ENCODE assay signal across 8 cellular contexts in the genomic region with DNA sequence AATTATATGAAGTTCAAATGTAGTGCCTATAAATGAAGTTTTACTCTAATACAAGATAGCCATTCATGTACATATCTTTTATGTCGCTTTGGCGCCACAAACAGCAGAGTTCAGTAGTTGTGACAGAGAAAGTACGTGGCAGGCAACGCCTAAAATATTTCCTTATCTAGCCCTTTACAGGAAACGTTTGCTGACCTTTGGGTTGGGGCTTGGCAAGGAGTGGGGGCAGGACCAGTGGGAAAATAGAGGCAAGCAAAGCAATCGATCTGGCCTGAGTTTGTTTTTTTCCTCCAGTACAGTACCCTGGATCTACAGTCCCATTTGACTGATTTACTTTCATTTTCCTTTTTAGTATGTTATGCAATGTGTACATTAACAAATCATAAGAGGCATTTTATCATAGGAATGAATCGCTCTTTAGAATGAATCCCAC. TPM values are rescaled to one million over a fixed set of nuclear protein-coding genes. Genes with fewer than 3 reads are reported as not detected.
A peak's percentile ranks its signal among the peaks of the same experiment; 100 is the strongest.
DNase-seq lines count a peak whose midpoint lies in the region; ATAC-seq, FAIRE-seq and TF ChIP-seq lines count a peak whose summit lies in the region.

No MANE protein-coding gene starts in this region.

- H3K27me3 Mint-ChIP-seq in activated naive CD4-positive, alpha-beta T cell treated with anti-CD3 and anti-CD28 coated beads, Interleukin-2, amount 50 U/mL, for 24 hours, result no peaks in the 10 kb centered on the region

- peak; percentile 62 for FAIRE-seq in H54 (lab: Jason Lieb, UNC)

- no peaks in the 10 kb centered on the region for H3K36me3 Mint-ChIP-seq in activated naive CD4-positive, alpha-beta T cell treated with anti-CD3 and anti-CD28 coated beads, Interleukin-2, amount 50 U/mL, for 24 hours

- H3K9me3 ChIP-seq in Karpas-422 (ENCODE audit: low read length) (no peaks in the 10 kb centered on the region), left lung (no peaks in the 10 kb centered on the region)

- no peak overlapping the region for H2AFZ ChIP-seq in Karpas-422 (ENCODE audit: low read length)

- H3K9me2 ChIP-seq in Karpas-422 (replicated peaks; ENCODE audit: insufficient read depth, low read length), result no peaks in the 10 kb centered on the region

- no peak for TF ChIP-seq CTCF in left lung (IDR thresholded peaks at IDR 0.05)

- H3K4me1 ChIP-seq in Karpas-422 (ENCODE audit: low read length), result no peaks in the 10 kb centered on the region
- peaks cover 31 to 43% of the 10 kb centered on the region in 2 donors for H3K4me1 ChIP-seq in left lung

- no peak overlapping the region for H3K27ac ChIP-seq in Karpas-422 (ENCODE audit: low read length)
- H3K27ac ChIP-seq in left lung, result peak overlapping the region; percentile 62 to 75

- H3K27ac Mint-ChIP-seq in activated naive CD4-positive, alpha-beta T cell treated with anti-CD3 and anti-CD28 coated beads, Interleukin-2, amount 50 U/mL, for 24 hours, result peak overlapping the region; percentile 66

- no peak overlapping the region for H3K9ac ChIP-seq in Karpas-422 (ENCODE audit: low read length)

- no peaks in the 10 kb centered on the region for H3K36me3 ChIP-seq in Karpas-422 (ENCODE audit: insufficient read depth, low read length)
- no peaks in the 10 kb centered on the region for H3K36me3 ChIP-seq in left lung

- peak; percentile 90 for ATAC-seq in GM18505 (IDR thresholded peaks at IDR 0.05; ENCODE audit: unreplicated experiment)
- ATAC-seq in left lung, result peak; percentile 62

- H3K4me3 ChIP-seq in Karpas-422 (ENCODE audit: low read length), result no peak overlapping the region
- peak overlapping the region; percentile 17 to 35 for H3K4me3 ChIP-seq in left lung

- no peak for TF ChIP-seq POLR2A in GM18505 (IDR thresholded peaks at IDR 0.05; ENCODE audit: borderline replicate concordance, extremely low read depth, insufficient read depth, insufficient read length)
- no peak for TF ChIP-seq POLR2A in H54 (IDR thresholded peaks at IDR 0.05; ENCODE audit: low read depth, low read length)

- H3K9me3 Mint-ChIP-seq in activated naive CD4-positive, alpha-beta T cell treated with anti-CD3 and anti-CD28 coated beads, Interleukin-2, amount 50 U/mL, for 24 hours, result no peaks in the 10 kb centered on the region

- H3K4me1 Mint-ChIP-seq in activated naive CD4-positive, alpha-beta T cell treated with anti-CD3 and anti-CD28 coated beads, Interleukin-2, amount 50 U/mL, for 24 hours, result peaks cover 22% of the 10 kb centered on the region

- H4K20me1 ChIP-seq in Karpas-422 (ENCODE audit: insufficient read depth, low read depth, low read length), result no peaks in the 10 kb centered on the region

- peak overlapping the region; percentile 35 for H3K4me2 ChIP-seq in Karpas-422 (ENCODE audit: low read depth, low read length, poor library complexity, severe bottlenecking)

- DNase-seq in H54 (ENCODE audit: insufficient read length, low spot score), result no peak
- DNase-seq in Karpas-422, result no peak
- DNase-seq in left lung, result no peak
- DNase-seq in retina, result no peak
- no peak for DNase-seq in NCI-H2107 treated with DMSO at 0.1 percent for 48 hours (lab: John Stamatoyannopoulos, UW; ENCODE audit: unreplicated experiment)
- no peak for DNase-seq in NCI-H1092 (lab: John Stamatoyannopoulos, UW)

- intact Hi-C loops in left lung (cut with DNase I), result no loop called here

- no peaks in the 10 kb centered on the region for H3K79me2 ChIP-seq in Karpas-422 (ENCODE audit: low read length)

- peak overlapping the region; percentile 88 for H3K4me3 Mint-ChIP-seq in activated naive CD4-positive, alpha-beta T cell treated with anti-CD3 and anti-CD28 coated beads, Interleukin-2, amount 50 U/mL, for 24 hours

- H3K27me3 ChIP-seq in Karpas-422 (ENCODE audit: low read length) (no peaks in the 10 kb centered on the region), left lung (no peaks in the 10 kb centered on the region)

RNA-seq across cellular contexts. Expression of a gene that starts 13.1 kb away (rescaled TPM):
- total RNA-seq in Karpas-422 (2014; rRNA removed; shearing (Covaris generic); ENCODE audit: low replicate concordance), result not detected in 2 replicates
- total RNA-seq in left lung, result 10 to 100 TPM; 13.8 to 16.1 TPM

Comparison
In these comparisons a context has a peak if more than half of its experiments do, and no peak if none do; other contexts are left out.
1. RNA of a gene that starts 13.1 kb away (total RNA-seq): 13.8 to 16.1 TPM in left lung; not detected in Karpas-422; every median in the first group is over 10 times any median in the second.